In genomic region chr11:69638941-69639681, GRCh38 we compare ENCODE assay signal across 8 cellular contexts. TPM values are rescaled to one million over a fixed set of nuclear protein-coding genes. Genes with fewer than 3 reads are reported as not detected.
DNase-seq lines count a peak whose midpoint lies in the region; ATAC-seq and TF ChIP-seq lines count a peak whose summit lies in the region.

No MANE protein-coding gene starts in this region.

- DNase-seq in BJ (ENCODE audit: low read depth): peak; percentile 68
- peak; percentile 99 for DNase-seq in GM23248
- peak; percentile 93 for DNase-seq in NCI-H524 (lab: John Stamatoyannopoulos, UW)
- peak; percentile 57 to 95 for DNase-seq in ascending aorta (ENCODE audit: low spot score in 2 of 2)
- DNase-seq in left ventricle myocardium superior: peak; percentile 94
- DNase-seq in activated CD4-positive, CD25-positive, alpha-beta regulatory T cell (lab: John Stamatoyannopoulos, UW): no peak

- H3K36me3 ChIP-seq in BJ (ENCODE audit: control insufficient read depth, insufficient read depth, low read length) (peaks cover 8% of the 10 kb centered on the region), GM23248 (ENCODE audit: low read depth) (peaks cover 6% of the 10 kb centered on the region; the same call in 1 of the 2 replicates), ascending aorta (peaks cover 0 to 4% of the 10 kb centered on the region in 2 donors), parathyroid adenoma (ENCODE audit: control insufficient read depth, insufficient read depth, low read length) (no peaks in the 10 kb centered on the region)

- peak overlapping the region; percentile 87 for H3K4me3 ChIP-seq in BJ (ENCODE audit: low read depth, low read length)
- peak overlapping the region; percentile 85 for H3K4me3 ChIP-seq in GM23248
- H3K4me3 ChIP-seq in ascending aorta: peak overlapping the region; percentile 61 to 88
- peak overlapping the region; percentile 49 for H3K4me3 ChIP-seq in parathyroid adenoma (ENCODE audit: low read depth, low read length)

- no peaks in the 10 kb centered on the region for H4K20me1 ChIP-seq in GM23248 (ENCODE audit: insufficient read depth)

- peak overlapping the region; percentile 100 for H3K4me2 ChIP-seq in GM23248 (ENCODE audit: unreplicated experiment)
- peak overlapping the region; percentile 78 for H3K4me2 ChIP-seq in parathyroid adenoma (ENCODE audit: low read length)

- no peaks in the 10 kb centered on the region for H3K9me3 ChIP-seq in GM23248 (ENCODE audit: low read depth)
- H3K9me3 ChIP-seq in ascending aorta: no peaks in the 10 kb centered on the region
- H3K9me3 ChIP-seq in parathyroid adenoma (ENCODE audit: control insufficient read depth, low read length): no peaks in the 10 kb centered on the region

- H3K27ac ChIP-seq in GM23248 (peak overlapping the region; percentile 97), ascending aorta (peak overlapping the region; percentile 31 to 51), parathyroid adenoma (no peak overlapping the region)

- peaks cover 46% of the 10 kb centered on the region for H3K79me2 ChIP-seq in GM23248 (ENCODE audit: insufficient read depth)
- no peaks in the 10 kb centered on the region for H3K79me2 ChIP-seq in parathyroid adenoma

- ATAC-seq in left ventricle myocardium superior (peak; percentile 52), HG02763 (IDR thresholded peaks at IDR 0.05; ENCODE audit: unreplicated experiment) (no peak)

- CTCF ChIA-PET in BJ (lab: Yijun Ruan, JAX): interaction anchor here (0.6 to 7.0 kb wide), 6 partner anchors 44 to 538 kb away, joined by 3 to 82 read pairs (median 4); no protein-coding TSS in a partner anchor

- no peaks in the 10 kb centered on the region for H3K9me2 ChIP-seq in GM23248 (ENCODE audit: insufficient read depth)

- H3K27me3 ChIP-seq in BJ (ENCODE audit: control insufficient read depth, insufficient read depth, low read length) (no peaks in the 10 kb centered on the region), GM23248 (replicated peaks; ENCODE audit: insufficient read depth) (no peaks in the 10 kb centered on the region), ascending aorta (no peaks in the 10 kb centered on the region), parathyroid adenoma (ENCODE audit: control insufficient read depth, insufficient read depth, low read length) (no peaks in the 10 kb centered on the region)

- H2AFZ ChIP-seq in GM23248 (peak overlapping the region; percentile 95), parathyroid adenoma (peak overlapping the region; percentile 42)

- 0 to 1% methylated on average over 49 to 62 of the region's 64 CpGs for WGBS in GM23248 (ENCODE audit: low coverage in 1 of 2, low lambda C conversion rate in 2 of 2, missing lambda C conversion rate in 2 of 2), 2 experiments

- peaks cover 12% of the 10 kb centered on the region; the same call in 1 of the 2 replicates for H3F3A ChIP-seq in GM23248 (ENCODE audit: insufficient read depth)

- POLR2A ChIA-PET in BJ (lab: Charles Lee): interaction anchor here (0.5 to 0.8 kb wide), 3 partner anchors 219 to 223 kb away, joined by 3 to 18 read pairs (median 7); no protein-coding TSS in a partner anchor

- in situ Hi-C loops in GM23248 (cut with MboI): loop anchor here (10.0 kb wide), 1 partner anchor 344 kb away; the partner anchor contains the start of gene MYEOV

- peak overlapping the region; percentile 96 for H3K9ac ChIP-seq in GM23248
- H3K9ac ChIP-seq in parathyroid adenoma: no peak overlapping the region

- TF ChIP-seq CTCF in BJ (IDR thresholded peaks at IDR 0.05; ENCODE audit: insufficient read depth, low read depth, low read length): no peak
- no peak for TF ChIP-seq CTCF in ascending aorta (IDR thresholded peaks at IDR 0.05)
- no peak for TF ChIP-seq CTCF in parathyroid adenoma (IDR thresholded peaks at IDR 0.05)

- H3K4me1 ChIP-seq in GM23248 (ENCODE audit: insufficient read depth): 0 out of 2 replicates have a peak, but pooled peaks cover 15% of the 10 kb centered on the region
- peaks cover 14 to 45% of the 10 kb centered on the region in 2 donors for H3K4me1 ChIP-seq in ascending aorta
- no peaks in the 10 kb centered on the region for H3K4me1 ChIP-seq in parathyroid adenoma

- intact Hi-C loops in ascending aorta (cut with DNase I): loop anchor here (10.0 kb wide), 1 partner anchor 314 kb away; no protein-coding TSS in a partner anchor
- intact Hi-C loops in left ventricle myocardium superior (cut with micrococcal nuclease): loop anchor here (5.0 kb wide), 1 partner anchor 347 kb away; the partner anchor contains the start of gene MYEOV

RNA-seq across cellular contexts. Expression of gene CCND1, which starts 1.8 kb away (rescaled TPM):
- polyA plus RNA-seq in BJ (2011; rRNA removed) (186 and 307 TPM in 2 replicates), GM23248 (2016; fragmentation: Nextera tagmentation; extraction: Ambion mirVana) (1,097 and 1,184 TPM in 2 replicates)
- 448 and 688 TPM in 2 replicates for polyA minus RNA-seq in BJ (2011; rRNA and poly(A)+ RNA removed)
- total RNA-seq in GM23248 (2014; rRNA removed; shearing (Covaris generic)): 684 and 695 TPM in 2 replicates
- total RNA-seq in ascending aorta (90.6 TPM), left ventricle myocardium superior (162 TPM)

RNA-seq across cellular contexts. Expression of gene LTO1, which starts 36.0 kb away (rescaled TPM):
- polyA plus RNA-seq in BJ (2011; rRNA removed) (13.7 and 14.5 TPM in 2 replicates), GM23248 (2016; fragmentation: Nextera tagmentation; extraction: Ambion mirVana) (25.5 and 26.2 TPM in 2 replicates)
- polyA minus RNA-seq in BJ (2011; rRNA and poly(A)+ RNA removed): 6.7 and 7.5 TPM in 2 replicates
- 20.6 and 37.3 TPM in 2 replicates for total RNA-seq in GM23248 (2014; rRNA removed; shearing (Covaris generic))
- total RNA-seq in ascending aorta (10.2 TPM), left ventricle myocardium superior (10.9 TPM)

Comparison
In these comparisons a context has a peak if more than half of its experiments do, and no peak if none do; other contexts are left out.
1. DNase-seq: peak in BJ (single experiment), GM23248 (single experiment), NCI-H524 (2 of 2), ascending aorta (2 of 2) and left ventricle myocardium superior (single experiment); none in activated CD4-positive, CD25-positive, alpha-beta regulatory T cell (0 of 4).
2. Peak in every context shown above with its lines, with median percentiles within 50 percentile points of each other: H3K4me3 ChIP-seq.